8 cellular contexts compared by ENCODE assay signal in the genomic region with DNA sequence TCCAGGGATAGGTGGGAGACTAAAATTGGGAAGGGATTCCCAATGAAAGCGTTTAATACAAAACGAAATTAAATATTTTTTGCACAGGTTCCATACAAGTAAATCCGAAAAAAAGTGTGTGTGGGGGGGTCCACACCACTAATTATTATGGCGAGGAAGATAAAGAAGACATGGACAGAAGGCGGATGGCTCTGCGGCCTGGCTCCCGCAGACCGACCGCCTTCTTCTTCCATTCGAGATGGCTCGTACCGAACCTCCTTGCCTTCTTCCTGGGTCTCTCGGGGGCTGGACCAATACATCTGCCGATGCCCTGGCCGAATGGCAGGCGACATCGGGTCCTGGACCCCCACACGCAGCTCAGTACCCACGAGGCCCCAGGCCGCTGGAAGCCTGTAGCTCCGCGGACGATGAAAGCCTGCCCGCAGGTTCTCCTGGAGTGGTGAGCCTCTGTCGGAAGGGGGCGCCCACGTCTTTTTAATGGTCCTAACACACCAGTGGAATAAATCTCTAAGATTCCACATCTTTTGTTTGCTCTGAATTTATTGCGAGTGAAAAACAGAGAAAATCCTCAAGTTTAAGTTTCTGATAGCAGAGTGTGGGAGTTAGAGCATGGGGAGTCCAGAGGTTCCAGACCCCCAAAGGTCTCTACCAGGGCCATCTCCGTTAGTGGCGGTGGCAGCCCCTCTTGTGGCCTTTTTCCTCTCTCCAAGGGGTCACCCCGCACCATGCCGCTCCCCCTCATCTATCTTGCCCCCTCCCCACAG. TPM values are rescaled to one million over a fixed set of nuclear protein-coding genes. Genes with fewer than 3 reads are reported as not detected.
DNase-seq lines count a peak whose midpoint lies in the region; ATAC-seq and TF ChIP-seq lines count a peak whose summit lies in the region.

No MANE protein-coding gene starts in this region.

- no peaks in the 10 kb centered on the region for H3K36me3 Mint-ChIP-seq in activated T-helper 1 cell treated with anti-CD3 and anti-CD28 coated beads, Interleukin-12 subunit alpha, Interleukin-12 subunit beta, Interleukin-2, Interleukin-4 antibody, amounts not matched to agents 30 ng/mL and 10 ng/mL and 1 ng/mL, durations not matched to agents 14 hours and 24 hours and 36 hours (ENCODE audit: low read depth)

- intact Hi-C loops in activated T-helper 1 cell treated with anti-CD3 and anti-CD28 coated beads, Interleukin-12 subunit alpha, Interleukin-12 subunit beta, Interleukin-2, Interleukin-4 antibody, amounts not matched to agents 30 ng/mL and 10 ng/mL and 1 ng/mL, durations not matched to agents 14 hours and 24 hours and 36 hours (cut with micrococcal nuclease): loop anchor here (1.0 to 10.0 kb wide), 4 partner anchors 24 to 155 kb away; no protein-coding TSS in a partner anchor

- DNase-seq in COLO668 (lab: John Stamatoyannopoulos, UW; ENCODE audit: unreplicated experiment) (peak; percentile 65), HuH-7 (ENCODE audit: low spot score) (peak; percentile 80), RPMI7951 (ENCODE audit: low read depth) (peak; percentile 69), fibroblast of the aortic adventitia (ENCODE audit: low read depth) (peak; percentile 79), occipital lobe (lab: John Stamatoyannopoulos, UW) (peak; percentile 16), stromal cell of bone marrow (ENCODE audit: low read depth) (peak; percentile 60)
- peak; percentile 55 for DNase-seq in activated T-helper 1 cell treated with anti-CD3 and anti-CD28 coated beads, Interleukin-12 subunit alpha, Interleukin-12 subunit beta, Interleukin-2, Interleukin-4 antibody, amounts not matched to agents 30 ng/mL and 10 ng/mL and 1 ng/mL, durations not matched to agents 14 hours and 24 hours and 36 hours (ENCODE audit: low spot score)

- TF ChIP-seq CTCF in fibroblast of the aortic adventitia (IDR thresholded peaks at IDR 0.05; ENCODE audit: insufficient read depth, low read length): peak; percentile 83

- peaks cover 92% of the 10 kb centered on the region for H3K27me3 Mint-ChIP-seq in activated T-helper 1 cell treated with anti-CD3 and anti-CD28 coated beads, Interleukin-12 subunit alpha, Interleukin-12 subunit beta, Interleukin-2, Interleukin-4 antibody, amounts not matched to agents 30 ng/mL and 10 ng/mL and 1 ng/mL, durations not matched to agents 14 hours and 24 hours and 36 hours (ENCODE audit: insufficient read depth)

- peak overlapping the region; percentile 75 for H3K27ac Mint-ChIP-seq in activated T-helper 1 cell treated with anti-CD3 and anti-CD28 coated beads, Interleukin-12 subunit alpha, Interleukin-12 subunit beta, Interleukin-2, Interleukin-4 antibody, amounts not matched to agents 30 ng/mL and 10 ng/mL and 1 ng/mL, durations not matched to agents 14 hours and 24 hours and 36 hours

- H3K4me1 Mint-ChIP-seq in activated T-helper 1 cell treated with anti-CD3 and anti-CD28 coated beads, Interleukin-12 subunit alpha, Interleukin-12 subunit beta, Interleukin-2, Interleukin-4 antibody, amounts not matched to agents 30 ng/mL and 10 ng/mL and 1 ng/mL, durations not matched to agents 14 hours and 24 hours and 36 hours (ENCODE audit: low read depth): peaks cover 14% of the 10 kb centered on the region

- H3K4me3 Mint-ChIP-seq in activated T-helper 1 cell treated with anti-CD3 and anti-CD28 coated beads, Interleukin-12 subunit alpha, Interleukin-12 subunit beta, Interleukin-2, Interleukin-4 antibody, amounts not matched to agents 30 ng/mL and 10 ng/mL and 1 ng/mL, durations not matched to agents 14 hours and 24 hours and 36 hours: peak overlapping the region; percentile 57

- no peaks in the 10 kb centered on the region for H3K9me3 Mint-ChIP-seq in activated T-helper 1 cell treated with anti-CD3 and anti-CD28 coated beads, Interleukin-12 subunit alpha, Interleukin-12 subunit beta, Interleukin-2, Interleukin-4 antibody, amounts not matched to agents 30 ng/mL and 10 ng/mL and 1 ng/mL, durations not matched to agents 14 hours and 24 hours and 36 hours

- H3K4me3 ChIP-seq in fibroblast of the aortic adventitia (ENCODE audit: low read depth, low read length): no peak overlapping the region

- ATAC-seq in GM21381 (IDR thresholded peaks at IDR 0.05; ENCODE audit: unreplicated experiment): no peak

RNA-seq across cellular contexts. Expression of a gene that starts 1.4 kb away (rescaled TPM):
- 2.4 and 6.1 TPM in 2 replicates for total RNA-seq in RPMI7951 (2014; rRNA removed; shearing (Covaris generic))
- not detected in 2 replicates for total RNA-seq in activated T-helper 1 cell treated with anti-CD3 and anti-CD28 coated beads, Interleukin-12 subunit alpha, Interleukin-12 subunit beta, Interleukin-2, Interleukin-4 antibody, amounts not matched to agents 30 ng/mL and 10 ng/mL and 1 ng/mL, durations not matched to agents 14 hours and 24 hours and 36 hours
- total RNA-seq in fibroblast of the aortic adventitia (ENCODE audit: low replicate concordance): not detected in 2 replicates
- not detected for total RNA-seq in occipital lobe

RNA-seq across cellular contexts. Expression of a gene that starts 2.1 kb away (rescaled TPM):
- total RNA-seq in RPMI7951 (2014; rRNA removed; shearing (Covaris generic)): not detected in 2 replicates
- total RNA-seq in activated T-helper 1 cell treated with anti-CD3 and anti-CD28 coated beads, Interleukin-12 subunit alpha, Interleukin-12 subunit beta, Interleukin-2, Interleukin-4 antibody, amounts not matched to agents 30 ng/mL and 10 ng/mL and 1 ng/mL, durations not matched to agents 14 hours and 24 hours and 36 hours: not detected in 2 replicates
- total RNA-seq in fibroblast of the aortic adventitia (ENCODE audit: low replicate concordance) (not detected in 2 replicates), occipital lobe (not detected)

RNA-seq across cellular contexts. Expression of a gene that starts 4.1 kb away (rescaled TPM):
- 4.7 and 5.4 TPM in 2 replicates for total RNA-seq in RPMI7951 (2014; rRNA removed; shearing (Covaris generic))
- total RNA-seq in activated T-helper 1 cell treated with anti-CD3 and anti-CD28 coated beads, Interleukin-12 subunit alpha, Interleukin-12 subunit beta, Interleukin-2, Interleukin-4 antibody, amounts not matched to agents 30 ng/mL and 10 ng/mL and 1 ng/mL, durations not matched to agents 14 hours and 24 hours and 36 hours: not detected in 2 replicates
- total RNA-seq in fibroblast of the aortic adventitia (ENCODE audit: low replicate concordance) (not detected in 2 replicates), occipital lobe (0.16 TPM)

Comparison
In these comparisons a context has a peak if more than half of its experiments do, and no peak if none do; other contexts are left out.
1. DNase-seq: peak in every context shown above with its lines; median percentile 80 in HuH-7; 79 in fibroblast of the aortic adventitia; 69 in RPMI7951; 65 in COLO668; 60 in stromal cell of bone marrow; 55 in activated T-helper 1 cell treated with anti-CD3 and anti-CD28 coated beads, Interleukin-12 subunit alpha, Interleukin-12 subunit beta, Interleukin-2, Interleukin-4 antibody, amounts not matched to agents 30 ng/mL and 10 ng/mL and 1 ng/mL, durations not matched to agents 14 hours and 24 hours and 36 hours; 16 in occipital lobe.